Comparison of ENCODE assay signal across 18 cellular contexts in the genomic region with DNA sequence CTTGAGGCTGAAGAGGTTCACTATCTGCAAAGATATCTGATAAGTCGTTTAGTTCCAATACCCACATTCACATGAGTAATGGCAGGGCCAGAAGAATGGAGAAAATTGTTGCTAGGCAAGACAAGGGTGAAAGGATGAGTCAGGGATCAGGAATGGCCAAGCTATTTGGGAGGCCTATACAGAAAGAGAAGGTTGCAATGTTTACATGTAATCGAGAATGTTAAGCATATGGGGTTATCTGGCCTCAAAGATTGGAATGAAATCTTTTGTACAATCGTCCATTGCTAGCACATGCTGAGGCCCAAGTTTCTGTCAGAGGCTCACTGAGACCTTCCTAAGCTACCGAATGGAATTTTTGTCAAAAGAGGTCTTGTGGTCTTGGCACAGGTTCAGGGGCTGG.
DNase-seq lines count a peak whose midpoint lies in the region; ATAC-seq, FAIRE-seq and TF ChIP-seq lines count a peak whose summit lies in the region.
"Had no signal": no experiment of that assay in that cellular context is flagged by ENCODE, and none has a peak within 500 bp of the region (broad histone marks: within the 10 kb centered on the region; RNA-seq: fewer than 3 reads in every experiment).

No MANE protein-coding gene starts in this region.

- no peak overlapping the region for H2AFZ ChIP-seq in keratinocyte (ENCODE audit: control insufficient read depth, low read length)

- no peak for FAIRE-seq in keratinocyte (lab: Jason Lieb, UNC)

- no peaks in the 10 kb centered on the region for H3K36me3 Mint-ChIP-seq in Caco-2 (ENCODE audit: insufficient read depth, unreplicated experiment)
- no peaks in the 10 kb centered on the region for H3K36me3 Mint-ChIP-seq in activated CD4-positive, alpha-beta memory T cell treated with anti-CD3 and anti-CD28 coated beads, Interleukin-2, amount 10 ng/mL, durations not matched to agents 7 days and 5 days (ENCODE audit: low read depth)
- H3K36me3 Mint-ChIP-seq in CD8-positive, alpha-beta T cell = no peaks in the 10 kb centered on the region

- dilution Hi-C loops in keratinocyte (cut with MboI; ENCODE audit: extremely low pct_ligation_motif_present, low sequenced_read_pairs) = no loop called here

- peak overlapping the region; percentile 40 for H3K27ac ChIP-seq in keratinocyte (ENCODE audit: control insufficient read depth, insufficient read depth, low read length)
- no peak overlapping the region for H3K27ac ChIP-seq in CD8-positive, alpha-beta T cell (ENCODE audit: low read depth, low read length)
- H3K27ac ChIP-seq: ascending aorta, stomach, uterus had no signal

- POLR2A ChIA-PET in Caco-2 (lab: Charles Lee) = no interaction called here
- POLR2A ChIA-PET in activated CD4-positive, alpha-beta memory T cell treated with anti-CD3 and anti-CD28 coated beads, Interleukin-2, amount 10 ng/mL, durations not matched to agents 7 days and 5 days (lab: Charles Lee) = no interaction called here
- POLR2A ChIA-PET in CD8-positive, alpha-beta T cell (lab: Charles Lee) = no interaction called here

- no peak for ATAC-seq in GM18868 (IDR thresholded peaks at IDR 0.05; ENCODE audit: unreplicated experiment)
- ATAC-seq in GM19455 (IDR thresholded peaks at IDR 0.05; ENCODE audit: unreplicated experiment) = no peak
- no peak for ATAC-seq in CD8-positive, alpha-beta T cell

- H3K79me2 ChIP-seq in keratinocyte (ENCODE audit: control insufficient read depth, insufficient read depth, low read length) = no peaks in the 10 kb centered on the region

- no peaks in the 10 kb centered on the region for H3K27me3 ChIP-seq in Caco-2 (replicated peaks; ENCODE audit: control insufficient read depth, insufficient read depth, low read length)
- no peaks in the 10 kb centered on the region for H3K27me3 ChIP-seq in MG63
- no peaks in the 10 kb centered on the region for H3K27me3 ChIP-seq in keratinocyte (ENCODE audit: control insufficient read depth, extremely low read depth, insufficient read depth, low read length)
- H3K27me3 ChIP-seq in CD8-positive, alpha-beta T cell (ENCODE audit: insufficient read depth, low read length) = no peaks in the 10 kb centered on the region
- H3K27me3 ChIP-seq: ascending aorta, stomach, uterus had no signal

- no TSS peak for BruUV-seq in Caco-2 (replicated peaks; lab: Mats Ljungman, UMichigan)

- no peaks in the 10 kb centered on the region for H3K27me3 Mint-ChIP-seq in Caco-2 (ENCODE audit: insufficient read depth, unreplicated experiment)
- no peaks in the 10 kb centered on the region for H3K27me3 Mint-ChIP-seq in activated CD4-positive, alpha-beta memory T cell treated with anti-CD3 and anti-CD28 coated beads, Interleukin-2, amount 10 ng/mL, durations not matched to agents 7 days and 5 days
- peaks cover 5% of the 10 kb centered on the region for H3K27me3 Mint-ChIP-seq in CD8-positive, alpha-beta T cell (ENCODE audit: low read depth)

- intact Hi-C loops in Caco-2 (cut with micrococcal nuclease; ENCODE audit: unreplicated experiment) = no loop called here
- intact Hi-C loops in CD8-positive, alpha-beta T cell (cut with DNase I, micrococcal nuclease) = no loop called here

- H3K4me3 ChIP-seq in Caco-2 (ENCODE audit: low read depth, low read length) = no peak overlapping the region
- H3K4me3 ChIP-seq in MG63 = no peak overlapping the region
- H3K4me3 ChIP-seq in astrocyte of the spinal cord (ENCODE audit: low read depth, low read length) = no peak overlapping the region
- H3K4me3 ChIP-seq in keratinocyte (ENCODE audit: control insufficient read depth in 2 of 3, extremely low read depth in 1 of 3, insufficient read depth in 2 of 3, low read depth in 1 of 3, low read length in 3 of 3) = no peak overlapping the region
- no peak overlapping the region for H3K4me3 ChIP-seq in CD8-positive, alpha-beta T cell (ENCODE audit: low read depth, low read length)
- H3K4me3 ChIP-seq: ascending aorta, stomach, uterus had no signal

- H3K9me1 ChIP-seq in keratinocyte (ENCODE audit: control insufficient read depth, extremely low read depth, insufficient read depth, low read length) = no peaks in the 10 kb centered on the region

- no peak for TF ChIP-seq CTCF in Caco-2 (IDR thresholded peaks at IDR 0.05; ENCODE audit: insufficient read depth in 1 of 2, low read depth in 1 of 2, low read length in 1 of 2, severe bottlenecking in 1 of 2, unreplicated experiment in 1 of 2)
- no peak for TF ChIP-seq CTCF in astrocyte of the spinal cord (IDR thresholded peaks at IDR 0.05; ENCODE audit: low read depth, low read length)
- no peak for TF ChIP-seq CTCF in keratinocyte (optimal IDR thresholded peaks at IDR 0.05 in 1 of 3, IDR thresholded peaks at IDR 0.05 in 1 of 3, conservative IDR thresholded peaks at IDR 0.05 in 1 of 3; ENCODE audit: extremely low read depth in 1 of 3, insufficient read depth in 2 of 3, low read length in 3 of 3)
- no peak for TF ChIP-seq CTCF in CD8-positive, alpha-beta T cell (IDR thresholded peaks at IDR 0.05)

- no peak overlapping the region for H3K4me3 Mint-ChIP-seq in Caco-2 (ENCODE audit: unreplicated experiment)
- no peak overlapping the region for H3K4me3 Mint-ChIP-seq in activated CD4-positive, alpha-beta memory T cell treated with anti-CD3 and anti-CD28 coated beads, Interleukin-2, amount 10 ng/mL, durations not matched to agents 7 days and 5 days
- no peak overlapping the region for H3K4me3 Mint-ChIP-seq in CD8-positive, alpha-beta T cell
- H3K4me3 Mint-ChIP-seq: activated naive CD4-positive, alpha-beta T cell treated with anti-CD3 and anti-CD28 coated beads for 36 hours had no signal

- in situ Hi-C loops in astrocyte of the spinal cord (cut with HindIII; ENCODE audit: low sequenced_read_pairs) = no loop called here

- no peaks in the 10 kb centered on the region for H4K20me1 ChIP-seq in keratinocyte (ENCODE audit: control insufficient read depth, extremely low read depth, insufficient read depth, low read length)

- H3K4me1 ChIP-seq in Caco-2 = peaks cover 47% of the 10 kb centered on the region
- H3K4me1 ChIP-seq in keratinocyte (ENCODE audit: control insufficient read depth, extremely low read depth, insufficient read depth, low read length) = no peaks in the 10 kb centered on the region
- H3K4me1 ChIP-seq in CD8-positive, alpha-beta T cell (ENCODE audit: insufficient read depth, low read length) = no peaks in the 10 kb centered on the region
- H3K4me1 ChIP-seq: ascending aorta, stomach, uterus had no signal

- DNase-seq in Caco-2 = peak; percentile 36 to 49
- peak; percentile 70 for DNase-seq in MG63
- peak; percentile 42 for DNase-seq in astrocyte of the spinal cord (ENCODE audit: low read depth, low spot score)
- DNase-seq in keratinocyte (ENCODE audit: low read depth, low spot score) = peak; percentile 13
- DNase-seq in activated CD4-positive, alpha-beta memory T cell treated with anti-CD3 and anti-CD28 coated beads, Interleukin-2, amount 10 ng/mL, durations not matched to agents 7 days and 5 days = no peak
- no peak for DNase-seq in CD8-positive, alpha-beta T cell
- DNase-seq: activated naive CD4-positive, alpha-beta T cell treated with anti-CD3 and anti-CD28 coated beads for 36 hours; activated T-cell treated with anti-CD3 and anti-CD28 coated beads, Interleukin-2, amount 50 U/mL, for 1 hour; DND-41; hypothalamus; NCI-H1092; NCI-H526; retina; stomach; uterus had no signal

- H3K4me2 ChIP-seq in keratinocyte (ENCODE audit: control insufficient read depth, extremely low read depth, insufficient read depth, low read depth, low read length) = no peak overlapping the region

- no peaks in the 10 kb centered on the region for H3K9me3 ChIP-seq in Caco-2
- no peaks in the 10 kb centered on the region for H3K9me3 ChIP-seq in MG63
- no peaks in the 10 kb centered on the region for H3K9me3 ChIP-seq in keratinocyte (ENCODE audit: control insufficient read depth, low read depth, low read length)
- no peaks in the 10 kb centered on the region for H3K9me3 ChIP-seq in CD8-positive, alpha-beta T cell (ENCODE audit: low read length)
- H3K9me3 ChIP-seq: ascending aorta, stomach, uterus had no signal

- peak overlapping the region; percentile 6 for H3K27ac Mint-ChIP-seq in Caco-2 (ENCODE audit: unreplicated experiment)
- H3K27ac Mint-ChIP-seq in activated CD4-positive, alpha-beta memory T cell treated with anti-CD3 and anti-CD28 coated beads, Interleukin-2, amount 10 ng/mL, durations not matched to agents 7 days and 5 days = no peak overlapping the region
- H3K27ac Mint-ChIP-seq in CD8-positive, alpha-beta T cell = no peak overlapping the region
- H3K27ac Mint-ChIP-seq: activated naive CD4-positive, alpha-beta T cell treated with anti-CD3 and anti-CD28 coated beads for 36 hours had no signal

- CTCF ChIA-PET in Caco-2 (lab: Charles Lee) = no interaction called here
- CTCF ChIA-PET in activated CD4-positive, alpha-beta memory T cell treated with anti-CD3 and anti-CD28 coated beads, Interleukin-2, amount 10 ng/mL, durations not matched to agents 7 days and 5 days (lab: Charles Lee) = no interaction called here
- CTCF ChIA-PET in CD8-positive, alpha-beta T cell (lab: Charles Lee) = no interaction called here

- peaks cover 18% of the 10 kb centered on the region for H3K4me1 Mint-ChIP-seq in Caco-2 (ENCODE audit: low read depth, unreplicated experiment)
- no peaks in the 10 kb centered on the region for H3K4me1 Mint-ChIP-seq in activated CD4-positive, alpha-beta memory T cell treated with anti-CD3 and anti-CD28 coated beads, Interleukin-2, amount 10 ng/mL, durations not matched to agents 7 days and 5 days
- H3K4me1 Mint-ChIP-seq in CD8-positive, alpha-beta T cell (ENCODE audit: low read depth) = no peaks in the 10 kb centered on the region

- no peaks in the 10 kb centered on the region for H3K9me3 Mint-ChIP-seq in Caco-2 (ENCODE audit: unreplicated experiment)
- H3K9me3 Mint-ChIP-seq in activated CD4-positive, alpha-beta memory T cell treated with anti-CD3 and anti-CD28 coated beads, Interleukin-2, amount 10 ng/mL, durations not matched to agents 7 days and 5 days = no peaks in the 10 kb centered on the region
- no peaks in the 10 kb centered on the region for H3K9me3 Mint-ChIP-seq in CD8-positive, alpha-beta T cell
- H3K9me3 Mint-ChIP-seq: activated naive CD4-positive, alpha-beta T cell treated with anti-CD3 and anti-CD28 coated beads for 36 hours had no signal

- H3K36me3 ChIP-seq in Caco-2 (ENCODE audit: control insufficient read depth, insufficient read depth, low read length) (no peaks in the 10 kb centered on the region), MG63 (no peaks in the 10 kb centered on the region), keratinocyte (ENCODE audit: control insufficient read depth in 2 of 2, extremely low read depth in 1 of 2, insufficient read depth in 2 of 2, low read length in 2 of 2) (no peaks in the 10 kb centered on the region)
- no peaks in the 10 kb centered on the region for H3K36me3 ChIP-seq in CD8-positive, alpha-beta T cell (ENCODE audit: insufficient read depth, low read length)
- H3K36me3 ChIP-seq: ascending aorta, stomach, uterus had no signal

- H3K9ac ChIP-seq in keratinocyte (ENCODE audit: control insufficient read depth, extremely low read depth, insufficient read depth, low read length) = no peak overlapping the region

Comparison
In these comparisons a context has a peak if more than half of its experiments do, and no peak if none do; other contexts are left out.
1. DNase-seq: peak in Caco-2 (2 of 2), MG63 (single experiment), astrocyte of the spinal cord (single experiment) and keratinocyte (single experiment); none in activated CD4-positive, alpha-beta memory T cell treated with anti-CD3 and anti-CD28 coated beads, Interleukin-2, amount 10 ng/mL, durations not matched to agents 7 days and 5 days (single experiment) and CD8-positive, alpha-beta T cell (0 of 7).